17 cellular contexts compared by ENCODE assay signal in the genomic region with DNA sequence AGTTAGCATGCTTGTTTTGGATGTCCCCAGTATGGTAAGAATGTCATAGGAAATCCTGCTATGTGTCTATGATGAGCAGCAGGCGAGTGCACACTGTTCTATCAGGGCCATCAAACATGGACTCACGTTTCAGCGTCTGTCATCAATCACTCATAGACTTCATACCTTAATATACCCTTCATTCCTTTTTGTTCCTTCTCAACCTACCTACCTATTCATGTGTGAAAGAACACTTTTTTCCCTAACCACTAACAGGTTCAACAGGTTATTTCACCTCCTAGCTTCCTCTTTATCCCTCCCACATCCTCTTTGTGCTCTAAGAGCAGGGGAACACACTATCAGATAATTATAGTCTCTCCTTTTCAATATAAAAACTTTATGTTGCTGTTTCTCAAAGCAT.
DNase-seq lines count a peak whose midpoint lies in the region; TF ChIP-seq lines count a peak whose summit lies in the region.
"Had no signal": no experiment of that assay in that cellular context is flagged by ENCODE, and none has a peak within 500 bp of the region (broad histone marks: within the 10 kb centered on the region; RNA-seq: fewer than 3 reads in every experiment).

No MANE protein-coding gene starts in this region.

- H3K4me3 Mint-ChIP-seq in brain: no peak overlapping the region
- H3K4me3 Mint-ChIP-seq: stimulated activated memory B cell treated with anti-CD40 and anti-IgM and Interleukin-4, amounts not matched to agents 10 μg/mL and 1 μg/mL and 100 μg/mL, for 72 hours had no signal

- no peak for TF ChIP-seq CTCF in brain (conservative IDR thresholded peaks at IDR 0.05)

- H3K9me3 Mint-ChIP-seq in brain: no peaks in the 10 kb centered on the region
- H3K9me3 Mint-ChIP-seq: stimulated activated memory B cell treated with anti-CD40 and anti-IgM and Interleukin-4, amounts not matched to agents 10 μg/mL and 1 μg/mL and 100 μg/mL, for 72 hours had no signal

- peaks cover 50% of the 10 kb centered on the region for H3K4me1 Mint-ChIP-seq in brain

- peak overlapping the region in 4 of 5 experiments; percentile 12 to 85 (median 50) for H3K27ac Mint-ChIP-seq in brain
- H3K27ac Mint-ChIP-seq: stimulated activated memory B cell treated with anti-CD40 and anti-IgM and Interleukin-4, amounts not matched to agents 10 μg/mL and 1 μg/mL and 100 μg/mL, for 72 hours had no signal

- DNase-seq in NCI-H526 (lab: John Stamatoyannopoulos, UW) (peak; percentile 28), NCI-H526 treated with DMSO at 0.1 percent for 48 hours (lab: John Stamatoyannopoulos, UW) (no peak), NCI-H1417 treated with DMSO at 0.1 percent for 48 hours (lab: John Stamatoyannopoulos, UW) (peak; percentile 46), renal cortical epithelial cell (ENCODE audit: low read depth) (peak; percentile 59), SIG-M5 treated with dmso at 0.1 percent for 504 hours (lab: John Stamatoyannopoulos, UW; ENCODE audit: unreplicated experiment) (no peak), mesenteric fat pad (ENCODE audit: low spot score) (no peak), T-helper 2 cell (no peak)
- DNase-seq: activated CD4-positive, alpha-beta T cell treated with anti-CD3 and anti-CD28 coated beads for 1 hour; activated gamma-delta T cell treated with Interleukin-2 at 50 U/mL for 16 hours; C1 segment of cervical spinal cord; dorsolateral prefrontal cortex; left cardiac atrium; NCI-H1092 treated with DMSO at 0.1 percent for 48 hours; ovary; transverse colon had no signal

- peaks cover 19% of the 10 kb centered on the region for H3K36me3 Mint-ChIP-seq in brain
- H3K36me3 Mint-ChIP-seq: stimulated activated memory B cell treated with anti-CD40 and anti-IgM and Interleukin-4, amounts not matched to agents 10 μg/mL and 1 μg/mL and 100 μg/mL, for 72 hours had no signal

- H3K27me3 Mint-ChIP-seq in brain: peaks cover 5% of the 10 kb centered on the region

Comparison
In these comparisons a context has a peak if more than half of its experiments do, and no peak if none do; other contexts are left out.
1. DNase-seq: peak in NCI-H526 (2 of 2), NCI-H1417 treated with DMSO at 0.1 percent for 48 hours (single experiment) and renal cortical epithelial cell (single experiment); none in NCI-H526 treated with DMSO at 0.1 percent for 48 hours (single experiment), SIG-M5 treated with dmso at 0.1 percent for 504 hours (single experiment), mesenteric fat pad (single experiment) and T-helper 2 cell (0 of 5).